In the genomic region with DNA sequence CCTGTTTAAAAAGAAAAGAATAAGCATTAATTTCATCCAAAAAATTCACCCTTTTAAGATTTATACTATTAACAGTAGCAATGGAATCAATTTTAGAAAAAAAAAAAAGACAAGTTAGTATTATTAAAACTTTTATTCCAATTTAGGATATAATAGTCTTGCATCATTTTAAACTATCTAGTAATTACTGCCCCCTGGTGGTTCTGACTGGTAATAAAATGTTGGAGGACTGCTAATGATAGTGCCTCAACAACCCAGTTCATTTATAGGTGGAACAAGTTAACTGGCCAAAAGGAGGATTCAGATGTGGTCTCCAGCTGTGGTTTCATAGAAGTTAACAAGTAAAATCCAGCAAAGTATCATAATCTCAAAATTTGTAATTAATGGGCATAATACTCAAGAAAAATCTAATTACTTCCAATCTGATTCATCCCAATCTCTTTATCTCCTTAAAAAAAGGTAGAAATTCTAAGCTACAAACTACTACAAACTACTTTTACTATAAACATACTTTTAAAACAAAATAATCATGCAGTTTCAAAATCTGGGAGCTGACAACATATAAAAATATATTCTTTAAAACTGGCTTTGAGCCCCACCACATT, we compare ENCODE assay signal across 2 cellular contexts.
TF ChIP-seq lines count a peak whose summit lies in the region.

No MANE protein-coding gene starts in this region.

TF ChIP-seq in HEK293, 187 proteins besides CTCF, POLR2A, EP300 and RAD21 (continued from another document):
- TF ChIP-seq, protein P1, sequence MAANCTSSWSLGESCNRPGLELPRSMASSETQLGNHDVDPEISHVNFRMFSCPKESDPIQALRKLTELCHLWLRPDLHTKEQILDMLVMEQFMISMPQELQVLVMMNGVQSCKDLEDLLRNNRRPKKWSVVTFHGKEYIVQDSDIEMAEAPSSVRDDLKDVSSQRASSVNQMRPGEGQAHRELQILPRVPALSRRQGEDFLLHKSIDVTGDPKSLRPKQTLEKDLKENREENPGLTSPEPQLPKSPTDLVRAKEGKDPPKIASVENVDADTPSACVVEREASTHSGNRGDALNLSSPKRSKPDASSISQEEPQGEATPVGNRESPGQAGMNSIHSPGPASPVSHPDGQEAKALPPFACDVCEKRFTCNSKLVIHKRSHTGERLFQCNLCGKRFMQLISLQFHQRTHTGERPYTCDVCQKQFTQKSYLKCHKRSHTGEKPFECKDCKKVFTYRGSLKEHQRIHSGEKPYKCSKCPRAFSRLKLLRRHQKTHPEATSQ (tag by site-specific recombination; IDR thresholded peaks at IDR 0.05), result no peak
- TF ChIP-seq ZNF112 (tag by site-specific recombination; IDR thresholded peaks at IDR 0.05) (no peak), ZNF404 (tag by site-specific recombination; IDR thresholded peaks at IDR 0.05) (no peak), OSR2 (tag by site-specific recombination; IDR thresholded peaks at IDR 0.05) (no peak), GFI1B (tag by site-specific recombination; IDR thresholded peaks at IDR 0.05) (no peak), ZNF560 (tag by site-specific recombination; IDR thresholded peaks at IDR 0.05; ENCODE audit: borderline replicate concordance) (no peak), ZNF621 (tag by site-specific recombination; IDR thresholded peaks at IDR 0.05) (no peak)

TF ChIP-seq in SK-N-SH treated with all-trans-retinoic acid at 6 μM for 48 hours, 23 proteins besides CTCF, POLR2A, EP300 and RAD21 (continued from another document):
- TF ChIP-seq, protein P2, sequence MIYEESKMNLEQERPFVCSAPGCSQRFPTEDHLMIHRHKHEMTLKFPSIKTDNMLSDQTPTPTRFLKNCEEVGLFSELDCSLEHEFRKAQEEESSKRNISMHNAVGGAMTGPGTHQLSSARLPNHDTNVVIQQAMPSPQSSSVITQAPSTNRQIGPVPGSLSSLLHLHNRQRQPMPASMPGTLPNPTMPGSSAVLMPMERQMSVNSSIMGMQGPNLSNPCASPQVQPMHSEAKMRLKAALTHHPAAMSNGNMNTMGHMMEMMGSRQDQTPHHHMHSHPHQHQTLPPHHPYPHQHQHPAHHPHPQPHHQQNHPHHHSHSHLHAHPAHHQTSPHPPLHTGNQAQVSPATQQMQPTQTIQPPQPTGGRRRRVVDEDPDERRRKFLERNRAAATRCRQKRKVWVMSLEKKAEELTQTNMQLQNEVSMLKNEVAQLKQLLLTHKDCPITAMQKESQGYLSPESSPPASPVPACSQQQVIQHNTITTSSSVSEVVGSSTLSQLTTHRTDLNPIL (CRISPR knock-in tag; IDR thresholded peaks at IDR 0.05; ENCODE audit: low read depth), result no peak
- TF ChIP-seq ISL1 (CRISPR knock-in tag; IDR thresholded peaks at IDR 0.05) (no peak), TCF4 (CRISPR knock-in tag; IDR thresholded peaks at IDR 0.05; ENCODE audit: borderline replicate concordance) (no peak), ZC3H10 (CRISPR knock-in tag; IDR thresholded peaks at IDR 0.05) (no peak), ARNTL (CRISPR knock-in tag; IDR thresholded peaks at IDR 0.05; ENCODE audit: borderline replicate concordance, low read depth) (no peak), SNAI2 (CRISPR knock-in tag; IDR thresholded peaks at IDR 0.05) (no peak), CSDC2 (CRISPR knock-in tag; IDR thresholded peaks at IDR 0.05) (no peak), ZNF70 (CRISPR knock-in tag; IDR thresholded peaks at IDR 0.05) (no peak), ZNF8 (CRISPR knock-in tag; IDR thresholded peaks at IDR 0.05) (no peak)
- TF ChIP-seq, protein P3, sequence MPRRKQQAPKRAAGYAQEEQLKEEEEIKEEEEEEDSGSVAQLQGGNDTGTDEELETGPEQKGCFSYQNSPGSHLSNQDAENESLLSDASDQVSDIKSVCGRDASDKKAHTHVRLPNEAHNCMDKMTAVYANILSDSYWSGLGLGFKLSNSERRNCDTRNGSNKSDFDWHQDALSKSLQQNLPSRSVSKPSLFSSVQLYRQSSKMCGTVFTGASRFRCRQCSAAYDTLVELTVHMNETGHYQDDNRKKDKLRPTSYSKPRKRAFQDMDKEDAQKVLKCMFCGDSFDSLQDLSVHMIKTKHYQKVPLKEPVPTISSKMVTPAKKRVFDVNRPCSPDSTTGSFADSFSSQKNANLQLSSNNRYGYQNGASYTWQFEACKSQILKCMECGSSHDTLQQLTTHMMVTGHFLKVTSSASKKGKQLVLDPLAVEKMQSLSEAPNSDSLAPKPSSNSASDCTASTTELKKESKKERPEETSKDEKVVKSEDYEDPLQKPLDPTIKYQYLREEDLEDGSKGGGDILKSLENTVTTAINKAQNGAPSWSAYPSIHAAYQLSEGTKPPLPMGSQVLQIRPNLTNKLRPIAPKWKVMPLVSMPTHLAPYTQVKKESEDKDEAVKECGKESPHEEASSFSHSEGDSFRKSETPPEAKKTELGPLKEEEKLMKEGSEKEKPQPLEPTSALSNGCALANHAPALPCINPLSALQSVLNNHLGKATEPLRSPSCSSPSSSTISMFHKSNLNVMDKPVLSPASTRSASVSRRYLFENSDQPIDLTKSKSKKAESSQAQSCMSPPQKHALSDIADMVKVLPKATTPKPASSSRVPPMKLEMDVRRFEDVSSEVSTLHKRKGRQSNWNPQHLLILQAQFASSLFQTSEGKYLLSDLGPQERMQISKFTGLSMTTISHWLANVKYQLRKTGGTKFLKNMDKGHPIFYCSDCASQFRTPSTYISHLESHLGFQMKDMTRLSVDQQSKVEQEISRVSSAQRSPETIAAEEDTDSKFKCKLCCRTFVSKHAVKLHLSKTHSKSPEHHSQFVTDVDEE (CRISPR knock-in tag; IDR thresholded peaks at IDR 0.05), result no peak
